8 cellular contexts compared by ENCODE assay signal in the genomic region with DNA sequence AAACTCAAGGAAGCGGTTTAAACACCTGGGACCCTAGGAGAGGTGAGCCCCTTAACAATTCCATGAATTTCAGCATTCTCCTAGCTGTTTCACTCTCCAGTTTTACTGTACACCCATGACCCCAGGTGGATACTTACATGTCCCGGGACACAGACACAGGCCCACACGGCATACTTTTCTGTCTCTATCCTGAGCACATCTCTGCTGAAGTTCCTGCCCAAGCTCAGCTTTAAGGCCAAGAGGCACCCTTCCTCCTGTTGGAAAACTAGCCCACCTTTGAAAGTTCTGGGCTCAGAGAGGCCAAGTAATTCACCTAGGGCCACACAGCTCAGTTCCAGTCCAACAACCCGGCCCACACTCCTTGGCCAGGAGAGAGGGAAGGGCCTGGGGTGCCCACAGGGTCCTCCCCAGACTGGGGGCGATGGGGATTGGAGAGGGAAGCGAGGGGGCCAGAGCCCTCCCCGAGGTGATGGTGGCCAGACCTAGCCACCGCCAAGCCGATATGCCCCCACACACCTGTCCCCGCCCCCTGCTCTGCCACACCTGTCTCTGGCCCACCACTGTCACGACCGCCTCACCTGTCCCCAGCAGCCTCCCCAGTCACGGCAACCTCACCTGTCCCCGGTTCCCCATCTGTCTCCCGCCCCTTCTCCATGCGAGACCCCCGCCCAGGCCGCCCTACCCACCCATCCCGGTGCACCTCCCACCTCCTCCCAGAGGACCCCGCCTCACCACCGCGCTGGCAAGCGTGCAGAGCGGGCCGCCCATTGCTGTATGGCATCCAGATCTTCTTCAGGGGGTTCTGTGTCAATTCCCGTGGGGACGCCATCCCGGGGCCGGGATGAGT. TPM values are rescaled to one million over a fixed set of nuclear protein-coding genes. Genes with fewer than 3 reads are reported as not detected.
A peak's percentile ranks its signal among the peaks of the same experiment; 100 is the strongest.
DNase-seq lines count a peak whose midpoint lies in the region; ATAC-seq and TF ChIP-seq lines count a peak whose summit lies in the region.

No MANE protein-coding gene starts in this region.

- no peaks in the 10 kb centered on the region for H3K36me3 ChIP-seq in A673 (ENCODE audit: insufficient read depth, low read length, poor library complexity, severe bottlenecking)
- H3K36me3 ChIP-seq in HCT116 (ENCODE audit: control insufficient read depth in 1 of 2, insufficient read depth in 2 of 2, low read length in 2 of 2) = peaks cover 2 to 4% of the 10 kb centered on the region in 2 experiments; a peak in 1 of 4 replicates

- TF ChIP-seq RAD21 in HCT116 (IDR thresholded peaks at IDR 0.05; ENCODE audit: low read depth) = no peak

- H3K4me1 Mint-ChIP-seq in brain (peaks cover 80% of the 10 kb centered on the region), mesothelial cell of epicardium (peaks cover 38% of the 10 kb centered on the region)

- H2AFZ ChIP-seq in HCT116 (ENCODE audit: low read depth, low read length, poor library complexity, severe bottlenecking) = no peak overlapping the region

- peak overlapping the region; percentile 70 for H3K9ac ChIP-seq in HCT116 (ENCODE audit: low read length)

- H3K4me1 ChIP-seq in A673 (ENCODE audit: insufficient read depth, low read length, poor library complexity, severe bottlenecking) = no peaks in the 10 kb centered on the region
- peaks cover 22 to 59% of the 10 kb centered on the region in 2 experiments for H3K4me1 ChIP-seq in HCT116 (ENCODE audit: control insufficient read depth in 1 of 2, insufficient read depth in 2 of 2, low read length in 2 of 2)

- H3K27ac ChIP-seq in A673 (ENCODE audit: low read depth, low read length, poor library complexity, severe bottlenecking) (peak overlapping the region; percentile 30), HCT116 (ENCODE audit: low read depth, low read length) (peak overlapping the region; percentile 61)

- CTCF ChIA-PET in A673 (lab: Charles Lee) (interaction anchor here (1.0 kb wide), 1 partner anchor 120 kb away, joined by 5 read pairs; no protein-coding TSS in a partner anchor), HCT116 (lab: Charles Lee) (interaction anchor here (0.8 to 3.5 kb wide), 9 partner anchors 10 to 315 kb away, joined by 3 to 29 read pairs (median 4); partner anchors contain the start of genes SLC26A6 and ZNF589)

- H3K9me3 ChIP-seq in A673 (ENCODE audit: low read depth, low read length, poor library complexity, severe bottlenecking) (no peaks in the 10 kb centered on the region), HCT116 (ENCODE audit: control insufficient read depth in 1 of 2, insufficient read depth in 1 of 2, low read depth in 1 of 2, low read length in 2 of 2) (no peaks in the 10 kb centered on the region)

- ATAC-seq in HCT116 (0 out of 2 replicates have a peak, but pooled peaks have one; percentile 6), GM18858 (IDR thresholded peaks at IDR 0.05; ENCODE audit: unreplicated experiment) (no peak)

- H3K27me3 ChIP-seq in A673 (replicated peaks; ENCODE audit: insufficient read depth, low read depth, low read length, poor library complexity) (no peaks in the 10 kb centered on the region), HCT116 (ENCODE audit: insufficient read depth, low read length) (no peaks in the 10 kb centered on the region)

- peaks cover 22% of the 10 kb centered on the region; the same call in 1 of the 2 replicates for H3K79me2 ChIP-seq in HCT116 (ENCODE audit: insufficient read depth, low read length)

- no peaks in the 10 kb centered on the region for H4K20me1 ChIP-seq in HCT116 (ENCODE audit: insufficient read depth)

- H3K36me3 Mint-ChIP-seq in brain (peaks cover 28% of the 10 kb centered on the region), mesothelial cell of epicardium (no peaks in the 10 kb centered on the region)

- DNase-seq in A673 (ENCODE audit: low spot score) = no peak
- no peak for DNase-seq in HCT116 (ENCODE audit: low read depth, low spot score)
- DNase-seq in mesothelial cell of epicardium (ENCODE audit: low spot score in 2 of 2, unreplicated experiment in 2 of 2) = no peak
- no peak for DNase-seq in SKM-1 (lab: John Stamatoyannopoulos, UW; ENCODE audit: unreplicated experiment)
- no peak for DNase-seq in NCI-H2196 treated with DMSO at 0.1 percent for 48 hours (lab: John Stamatoyannopoulos, UW; ENCODE audit: unreplicated experiment)
- DNase-seq in activated CD4-positive, CD25-positive, alpha-beta regulatory T cell treated with anti-CD3 and anti-CD28 coated beads, Interleukin-2, amount 50 U/mL, for 72 hours = no peak

- peak overlapping the region; percentile 89 to 93 (median 89) for H3K4me3 Mint-ChIP-seq in brain
- H3K4me3 Mint-ChIP-seq in mesothelial cell of epicardium = peak overlapping the region; percentile 85

- H3K27me3 Mint-ChIP-seq in brain (peaks cover 6% of the 10 kb centered on the region), mesothelial cell of epicardium (ENCODE audit: low read depth) (no peaks in the 10 kb centered on the region)

- no peaks in the 10 kb centered on the region for H3K9me2 ChIP-seq in HCT116 (ENCODE audit: insufficient read depth)

- peak; percentile 8 for TF ChIP-seq POLR2A in HCT116 (IDR thresholded peaks at IDR 0.05; ENCODE audit: borderline replicate concordance, extremely low read depth, insufficient read depth, insufficient read length)

- H3K27ac Mint-ChIP-seq in brain (peak overlapping the region; percentile 77 to 94 (median 91)), mesothelial cell of epicardium (peak overlapping the region; percentile 61)

- peak overlapping the region; percentile 98 for H3K4me2 ChIP-seq in HCT116 (ENCODE audit: low read length)

- no TSS peak for BruUV-seq in A673 (replicated peaks; lab: Mats Ljungman, UMichigan)
- TSS peak; percentile 57 for BruUV-seq in HCT116 (replicated peaks; lab: Mats Ljungman, UMichigan)

- POLR2A ChIA-PET in A673 (lab: Charles Lee; ENCODE audit: low non-redundant PET) (no interaction called here), HCT116 (lab: Charles Lee) (interaction anchor here (0.6 to 2.6 kb wide), 8 partner anchors 79 to 465 kb away, joined by 3 to 10 read pairs (median 4); partner anchors contain the start of genes ATRIP, NDUFAF3 and SLC26A6)

- TF ChIP-seq CTCF in A673 (conservative IDR thresholded peaks at IDR 0.05; ENCODE audit: low read depth, low read length) = no peak
- no peak for TF ChIP-seq CTCF in HCT116 (IDR thresholded peaks at IDR 0.05 in 2 of 3, conservative IDR thresholded peaks at IDR 0.05 in 1 of 3; ENCODE audit: borderline replicate concordance in 1 of 3, insufficient read depth in 1 of 3, low read depth in 2 of 3, low read length in 2 of 3)
- no peak for TF ChIP-seq CTCF in brain (conservative IDR thresholded peaks at IDR 0.05)
- TF ChIP-seq CTCF in mesothelial cell of epicardium (IDR thresholded peaks at IDR 0.05; ENCODE audit: unreplicated experiment) = no peak

- RAD21 ChIA-PET in HCT116 (lab: Charles Lee; ENCODE audit: low non-redundant PET in 1 of 2, low total read pairs in 2 of 2, uncharacterized antibody in 2 of 2, unreplicated experiment in 2 of 2) = interaction anchor here (0.6 to 1.2 kb wide), 4 partner anchors 83 to 361 kb away, joined by 3 to 4 read pairs (median 4); partner anchors contain the start of gene CCDC51 (in 1 of the 2)

- intact Hi-C loops in A673 (cut with micrococcal nuclease; ENCODE audit: unreplicated experiment) = no loop called here
- intact Hi-C loops in HCT116 (cut with micrococcal nuclease) = loop anchor here (2.0 to 10.0 kb wide), 3 partner anchors 51 to 109 kb away; partner anchors contain the start of genes CELSR3, SLC26A6 and UQCRC1

- peak overlapping the region; percentile 60 for H3K4me3 ChIP-seq in A673 (ENCODE audit: low read depth, low read length, poor library complexity, severe bottlenecking)
- H3K4me3 ChIP-seq in HCT116 (replicated peaks in 1 of 2; ENCODE audit: low read depth in 1 of 2, low read length in 2 of 2) = peak overlapping the region; percentile 68 to 82

- H3K9me3 Mint-ChIP-seq in brain (peaks cover 0 to 3% (median 0%) of the 10 kb centered on the region in 5 experiments), mesothelial cell of epicardium (no peaks in the 10 kb centered on the region)

TF ChIP-seq in HCT116, 20 proteins besides CTCF, POLR2A, EP300 and RAD21 (continues in another document):
- TF ChIP-seq EGR1 (IDR thresholded peaks at IDR 0.05; ENCODE audit: low read depth) (no peak), SP1 (IDR thresholded peaks at IDR 0.05; ENCODE audit: low read depth) (no peak), ATF3 (IDR thresholded peaks at IDR 0.05) (no peak), EZH2phosphoT487 (IDR thresholded peaks at IDR 0.05; ENCODE audit: borderline replicate concordance) (no peak), MAX (IDR thresholded peaks at IDR 0.05) (no peak)

RNA-seq across cellular contexts. Expression of gene PFKFB4, which starts 0.4 kb away (rescaled TPM):
- 5.0 and 7.2 TPM in 2 replicates for total RNA-seq in A673 (2021)
- total RNA-seq in HCT116 (2021; ENCODE audit: unreplicated experiment) = 20.3 TPM
- 45.7 and 46.4 TPM in 2 replicates for polyA plus RNA-seq in HCT116 (2012)
- 5.6 TPM for polyA plus RNA-seq in brain (ENCODE audit: insufficient read depth, low read depth, low replicate concordance)
- total RNA-seq in mesothelial cell of epicardium = 18.2 to 22.3 TPM (median 19.4 TPM) in 3 replicates

RNA-seq across cellular contexts. Expression of gene UCN2, which starts 7.4 kb away (rescaled TPM):
- total RNA-seq in A673 (2021) (0.49 and 0.81 TPM in 2 replicates), HCT116 (2021; ENCODE audit: unreplicated experiment) (1.5 TPM), mesothelial cell of epicardium (0.22 to 0.60 TPM (median 0.57 TPM) in 3 replicates)
- 0.69 and 1.1 TPM in 2 replicates for polyA plus RNA-seq in HCT116 (2012)
- not detected for polyA plus RNA-seq in brain (ENCODE audit: insufficient read depth, low read depth, low replicate concordance)

RNA-seq across cellular contexts. Expression of gene COL7A1, which starts 39.0 kb away (rescaled TPM):
- total RNA-seq in A673 (2021) (16.4 and 24.8 TPM in 2 replicates), HCT116 (2021; ENCODE audit: unreplicated experiment) (11.4 TPM), mesothelial cell of epicardium (14.1 to 19.2 TPM (median 15.0 TPM) in 3 replicates)
- polyA plus RNA-seq in HCT116 (2012) = 9.8 and 10.1 TPM in 2 replicates
- polyA plus RNA-seq in brain (ENCODE audit: insufficient read depth, low read depth, low replicate concordance) = 1.5 TPM

RNA-seq across cellular contexts. Expression of gene SHISA5, which starts 52.2 kb away (rescaled TPM):
- total RNA-seq in A673 (2021) (61.8 and 63.5 TPM in 2 replicates), HCT116 (2021; ENCODE audit: unreplicated experiment) (104 TPM), mesothelial cell of epicardium (154 to 167 TPM (median 156 TPM) in 3 replicates)
- 121 and 134 TPM in 2 replicates for polyA plus RNA-seq in HCT116 (2012)
- 109 TPM for polyA plus RNA-seq in brain (ENCODE audit: insufficient read depth, low read depth, low replicate concordance)

RNA-seq across cellular contexts. Expression of gene UQCRC1, which starts 53.3 kb away (rescaled TPM):
- total RNA-seq in A673 (2021) (189 and 215 TPM in 2 replicates), HCT116 (2021; ENCODE audit: unreplicated experiment) (318 TPM), mesothelial cell of epicardium (161 to 171 TPM (median 164 TPM) in 3 replicates)
- 452 and 551 TPM in 2 replicates for polyA plus RNA-seq in HCT116 (2012)
- 205 TPM for polyA plus RNA-seq in brain (ENCODE audit: insufficient read depth, low read depth, low replicate concordance)
